In genomic region chr4:82430193-82431025, GRCh38 we compare ENCODE assay signal across 8 cellular contexts. TPM values are rescaled to one million over a fixed set of nuclear protein-coding genes. Genes with fewer than 3 reads are reported as not detected.
DNase-seq lines count a peak whose midpoint lies in the region; ATAC-seq and TF ChIP-seq lines count a peak whose summit lies in the region.

ENOPH1 (plus strand) TSS chr4:82430590; CDS start chr4:82430830, 240 bp downstream.
HNRNPDL (minus strand) TSS chr4:82430462; CDS start chr4:82429690, 772 bp downstream.

- peak within 1 kb of the TSS; percentile 91 to 95 for H3K9ac ChIP-seq in colonic mucosa (ENCODE audit: low read depth in 2 of 2, low read length in 2 of 2)

- H3K4me1 ChIP-seq in BE2C (no peaks in the 10 kb centered on the region; the same call in 1 of the 2 replicates), colonic mucosa (peaks cover 12% of the 10 kb centered on the region)

- DNase-seq in BE2C = peak; percentile 99
- DNase-seq in GM19240 (ENCODE audit: insufficient read length, low spot score) = peak; percentile 65
- DNase-seq in NCI-H526 (lab: John Stamatoyannopoulos, UW) = peak; percentile 87 to 96
- DNase-seq in activated CD4-positive, alpha-beta T cell treated with anti-CD3 and anti-CD28 coated beads for 48 hours = peak; percentile 100
- peak; percentile 97 for DNase-seq in colonic mucosa
- peak; percentile 99 for DNase-seq in left kidney (ENCODE audit: low read depth, low spot score)
- peak; percentile 99 to 100 for DNase-seq in stimulated activated CD4-positive, alpha-beta T cell treated with anti-CD3 and anti-CD28 coated beads, Interleukin-2, amount 100 ng/mL, for 24 hours

- H3K9me3 ChIP-seq in BE2C (no peaks in the 10 kb centered on the region), colonic mucosa (no peaks in the 10 kb centered on the region)

- H3K36me3 ChIP-seq in BE2C (peaks cover 53% of the 10 kb centered on the region), colonic mucosa (peaks cover 4% of the 10 kb centered on the region)

- intact Hi-C loops in colonic mucosa (cut with DNase I) = no loop called here

- H3K27me3 ChIP-seq in BE2C = no peaks in the 10 kb centered on the region
- no peaks in the 10 kb centered on the region for H3K27me3 ChIP-seq in colonic mucosa

- H3K4me3 ChIP-seq in BE2C (ENCODE audit: low read depth, low read length) (peak within 1 kb of the TSS; percentile 99), colonic mucosa (peak within 1 kb of the TSS; percentile 73)

- ATAC-seq in HG03460 (IDR thresholded peaks at IDR 0.05; ENCODE audit: unreplicated experiment) = peak; percentile 68

- H3K27ac ChIP-seq in colonic mucosa = peak within 1 kb of the TSS; percentile 97

- TF ChIP-seq CTCF in BE2C (IDR thresholded peaks at IDR 0.05; ENCODE audit: low read depth, low read length) (no peak), colonic mucosa (IDR thresholded peaks at IDR 0.05) (no peak)

RNA-seq across cellular contexts. Expression of gene ENOPH1, which starts in this region (rescaled TPM):
- polyA plus RNA-seq in BE2C (2012; ENCODE audit: insufficient read depth, insufficient read length, low read depth) = 56.3 TPM
- total RNA-seq in colonic mucosa = 10 to 100 TPM; 19.9 to 38.5 TPM

RNA-seq across cellular contexts. Expression of gene HNRNPDL, which starts in this region (rescaled TPM):
- polyA plus RNA-seq in BE2C (2012; ENCODE audit: insufficient read depth, insufficient read length, low read depth) = 221 TPM
- total RNA-seq in colonic mucosa = 100 to 1,000 TPM in 1 of 2 donors, 10 to 100 TPM in 1; 95.5 to 137 TPM

Comparison
In these comparisons a context has a peak if more than half of its experiments do, and no peak if none do; other contexts are left out.
1. Peak in every context shown above with its lines: DNase-seq, ATAC-seq, H3K4me3 ChIP-seq and H3K27ac ChIP-seq.